Comparison of ENCODE assay signal across 23 cellular contexts in genomic region chr10:69391158-69391557, GRCh38. TPM values are rescaled to one million over a fixed set of nuclear protein-coding genes. Genes with fewer than 3 reads are reported as not detected.
DNase-seq lines count a peak whose midpoint lies in the region; ATAC-seq and FAIRE-seq lines count a peak whose summit lies in the region.
"Had no signal": no experiment of that assay in that cellular context is flagged by ENCODE, and none has a peak within 500 bp of the region (broad histone marks: within the 10 kb centered on the region; RNA-seq: fewer than 3 reads in every experiment).

No MANE protein-coding gene starts in this region.

- POLR2A ChIA-PET in activated CD4-positive, alpha-beta memory T cell treated with anti-CD3 and anti-CD28 coated beads for 36 hours (lab: Charles Lee): no interaction called here
- POLR2A ChIA-PET in activated CD4-positive, alpha-beta memory T cell treated with anti-CD3 and anti-CD28 coated beads, Interleukin-2, amount 10 ng/mL, durations not matched to agents 7 days and 5 days (lab: Charles Lee): interaction anchor here (1.0 to 2.0 kb wide), 3 partner anchors 72 to 304 kb away, joined by 3 to 10 read pairs (median 3); partner anchors contain the start of gene SRGN
- POLR2A ChIA-PET in activated CD4-positive, alpha-beta T cell treated with anti-CD3 and anti-CD28 coated beads, Interleukin-2, amount 10 ng/mL, durations not matched to agents 7 days and 5 days (lab: Charles Lee): no interaction called here

- no peak for FAIRE-seq in urothelium cell line (lab: Jason Lieb, UNC)
- FAIRE-seq: islet of Langerhans, TTC549 had no signal

- intact Hi-C loops in activated CD4-positive, alpha-beta memory T cell treated with anti-CD3 and anti-CD28 coated beads for 36 hours (cut with micrococcal nuclease): loop anchor here (5.0 kb wide), 2 partner anchors 74 to 384 kb away; no protein-coding TSS in a partner anchor
- intact Hi-C loops in right cardiac atrium (cut with DNase I): loop anchor here in 2 of 4 donors (5.0 kb wide), 2 partner anchors 74 to 154 kb away; no protein-coding TSS in a partner anchor

- H3K9me3 ChIP-seq in CD4-positive, CD25-positive, alpha-beta regulatory T cell (ENCODE audit: control insufficient read depth in 2 of 2, low read length in 2 of 2): no peaks in the 10 kb centered on the region
- H3K9me3 ChIP-seq in right cardiac atrium (ENCODE audit: control insufficient read depth, low read length): no peaks in the 10 kb centered on the region
- H3K9me3 ChIP-seq: lower lobe of right lung, neutrophil, psoas muscle had no signal

- no peak overlapping the region for H3K4me3 Mint-ChIP-seq in activated CD4-positive, alpha-beta memory T cell treated with anti-CD3 and anti-CD28 coated beads for 36 hours
- no peak overlapping the region for H3K4me3 Mint-ChIP-seq in activated CD4-positive, alpha-beta memory T cell treated with anti-CD3 and anti-CD28 coated beads, Interleukin-2, amount 10 ng/mL, durations not matched to agents 7 days and 5 days
- H3K4me3 Mint-ChIP-seq in CD4-positive, CD25-positive, alpha-beta regulatory T cell: no peak overlapping the region
- no peak overlapping the region for H3K4me3 Mint-ChIP-seq in activated T-helper 17 cell treated with anti-CD3 and anti-CD28 coated beads, Interleukin-2, amount 50 U/mL, for 72 hours
- no peak overlapping the region for H3K4me3 Mint-ChIP-seq in activated CD4-positive, alpha-beta T cell treated with anti-CD3 and anti-CD28 coated beads, Interleukin-2, amount 10 ng/mL, durations not matched to agents 7 days and 5 days
- H3K4me3 Mint-ChIP-seq: central memory CD8-positive, alpha-beta T cell had no signal

- 48% methylated on average over 6 of the region's 6 CpGs for WGBS in right cardiac atrium

- H3K4me1 ChIP-seq in CD4-positive, CD25-positive, alpha-beta regulatory T cell (ENCODE audit: control insufficient read depth, insufficient read depth, low read length, poor library complexity, severe bottlenecking): peaks cover 6% of the 10 kb centered on the region
- no peaks in the 10 kb centered on the region for H3K4me1 ChIP-seq in right cardiac atrium (ENCODE audit: control insufficient read depth, insufficient read depth, low read length)

- CTCF ChIA-PET in activated CD4-positive, alpha-beta memory T cell treated with anti-CD3 and anti-CD28 coated beads for 36 hours (lab: Charles Lee): interaction anchor here (1.1 to 7.9 kb wide), 4 partner anchors 16 to 177 kb away, joined by 3 to 118 read pairs (median 16); no protein-coding TSS in a partner anchor
- CTCF ChIA-PET in activated CD4-positive, alpha-beta memory T cell treated with anti-CD3 and anti-CD28 coated beads, Interleukin-2, amount 10 ng/mL, durations not matched to agents 7 days and 5 days (lab: Charles Lee): interaction anchor here (0.8 to 6.6 kb wide), 6 partner anchors 32 to 162 kb away, joined by 3 to 101 read pairs (median 4); no protein-coding TSS in a partner anchor
- CTCF ChIA-PET in activated CD4-positive, alpha-beta T cell treated with anti-CD3 and anti-CD28 coated beads, Interleukin-2, amount 10 ng/mL, durations not matched to agents 7 days and 5 days (lab: Charles Lee): interaction anchor here (0.5 to 3.4 kb wide), 4 partner anchors 44 to 162 kb away, joined by 3 to 25 read pairs (median 12); no protein-coding TSS in a partner anchor

- no peaks in the 10 kb centered on the region for H3K27me3 Mint-ChIP-seq in activated CD4-positive, alpha-beta memory T cell treated with anti-CD3 and anti-CD28 coated beads for 36 hours
- no peaks in the 10 kb centered on the region for H3K27me3 Mint-ChIP-seq in activated CD4-positive, alpha-beta memory T cell treated with anti-CD3 and anti-CD28 coated beads, Interleukin-2, amount 10 ng/mL, durations not matched to agents 7 days and 5 days
- no peaks in the 10 kb centered on the region for H3K27me3 Mint-ChIP-seq in CD4-positive, CD25-positive, alpha-beta regulatory T cell
- H3K27me3 Mint-ChIP-seq in activated T-helper 17 cell treated with anti-CD3 and anti-CD28 coated beads, Interleukin-2, amount 50 U/mL, for 72 hours: no peaks in the 10 kb centered on the region
- H3K27me3 Mint-ChIP-seq in activated CD4-positive, alpha-beta T cell treated with anti-CD3 and anti-CD28 coated beads, Interleukin-2, amount 10 ng/mL, durations not matched to agents 7 days and 5 days: no peaks in the 10 kb centered on the region
- H3K27me3 Mint-ChIP-seq: central memory CD8-positive, alpha-beta T cell had no signal

- peak overlapping the region; percentile 13 for H3K27ac Mint-ChIP-seq in activated CD4-positive, alpha-beta memory T cell treated with anti-CD3 and anti-CD28 coated beads for 36 hours
- H3K27ac Mint-ChIP-seq in activated CD4-positive, alpha-beta memory T cell treated with anti-CD3 and anti-CD28 coated beads, Interleukin-2, amount 10 ng/mL, durations not matched to agents 7 days and 5 days: no peak overlapping the region
- peak overlapping the region in 2 of 3 donors; percentile 60 to 63 for H3K27ac Mint-ChIP-seq in CD4-positive, CD25-positive, alpha-beta regulatory T cell
- H3K27ac Mint-ChIP-seq in activated T-helper 17 cell treated with anti-CD3 and anti-CD28 coated beads, Interleukin-2, amount 50 U/mL, for 72 hours: peak overlapping the region; percentile 28
- H3K27ac Mint-ChIP-seq in activated CD4-positive, alpha-beta T cell treated with anti-CD3 and anti-CD28 coated beads, Interleukin-2, amount 10 ng/mL, durations not matched to agents 7 days and 5 days: no peak overlapping the region

- H3K27ac ChIP-seq in CD4-positive, CD25-positive, alpha-beta regulatory T cell (ENCODE audit: insufficient read depth, low read length, poor library complexity, severe bottlenecking): no peak overlapping the region
- H3K27ac ChIP-seq in right cardiac atrium (ENCODE audit: low read length): no peak overlapping the region
- H3K27ac ChIP-seq: lower lobe of right lung, neutrophil had no signal

- no peak for ATAC-seq in CD4-positive, CD25-positive, alpha-beta regulatory T cell (ENCODE audit: low read depth in 2 of 2)
- ATAC-seq in activated T-helper 17 cell treated with anti-CD3 and anti-CD28 coated beads, Interleukin-2, amount 50 U/mL, for 72 hours (replicated peaks): no peak
- ATAC-seq in right cardiac atrium: peak; percentile 13 to 37
- ATAC-seq: lower lobe of right lung, psoas muscle had no signal

- H3K36me3 ChIP-seq in CD4-positive, CD25-positive, alpha-beta regulatory T cell (ENCODE audit: control insufficient read depth, insufficient read depth, low read length): peaks cover 65% of the 10 kb centered on the region

- no peaks in the 10 kb centered on the region for H3K9me3 Mint-ChIP-seq in activated CD4-positive, alpha-beta memory T cell treated with anti-CD3 and anti-CD28 coated beads for 36 hours
- no peaks in the 10 kb centered on the region for H3K9me3 Mint-ChIP-seq in activated CD4-positive, alpha-beta memory T cell treated with anti-CD3 and anti-CD28 coated beads, Interleukin-2, amount 10 ng/mL, durations not matched to agents 7 days and 5 days
- no peaks in the 10 kb centered on the region for H3K9me3 Mint-ChIP-seq in CD4-positive, CD25-positive, alpha-beta regulatory T cell
- no peaks in the 10 kb centered on the region for H3K9me3 Mint-ChIP-seq in activated T-helper 17 cell treated with anti-CD3 and anti-CD28 coated beads, Interleukin-2, amount 50 U/mL, for 72 hours
- no peaks in the 10 kb centered on the region for H3K9me3 Mint-ChIP-seq in activated CD4-positive, alpha-beta T cell treated with anti-CD3 and anti-CD28 coated beads, Interleukin-2, amount 10 ng/mL, durations not matched to agents 7 days and 5 days
- H3K9me3 Mint-ChIP-seq: central memory CD8-positive, alpha-beta T cell had no signal

- no peak for DNase-seq in activated CD4-positive, alpha-beta memory T cell treated with anti-CD3 and anti-CD28 coated beads for 36 hours
- DNase-seq in activated CD4-positive, alpha-beta memory T cell treated with anti-CD3 and anti-CD28 coated beads, Interleukin-2, amount 10 ng/mL, durations not matched to agents 7 days and 5 days: no peak
- DNase-seq in CD4-positive, CD25-positive, alpha-beta regulatory T cell: no peak
- DNase-seq in right cardiac atrium (peak in 1 of 3 donors; percentile 72), urothelium cell line (ENCODE audit: low spot score) (no peak), Kasumi-1 (lab: John Stamatoyannopoulos, UW) (no peak)
- DNase-seq in activated CD4-positive, alpha-beta T cell treated with anti-CD3 and anti-CD28 coated beads, Interleukin-2, amount 10 ng/mL, durations not matched to agents 7 days and 5 days: no peak
- DNase-seq: aorta, C1 segment of cervical spinal cord, DMS 273 treated with DMSO at 0.1 percent for 48 hours, foreskin fibroblast, H7, hypothalamus, lower lobe of right lung, NCI-H2171, NCI-H526, psoas muscle had no signal

- peaks cover 48% of the 10 kb centered on the region for H3K36me3 Mint-ChIP-seq in activated CD4-positive, alpha-beta memory T cell treated with anti-CD3 and anti-CD28 coated beads for 36 hours
- H3K36me3 Mint-ChIP-seq in activated CD4-positive, alpha-beta memory T cell treated with anti-CD3 and anti-CD28 coated beads, Interleukin-2, amount 10 ng/mL, durations not matched to agents 7 days and 5 days (ENCODE audit: low read depth): peaks cover 63% of the 10 kb centered on the region
- peaks cover 47% of the 10 kb centered on the region for H3K36me3 Mint-ChIP-seq in CD4-positive, CD25-positive, alpha-beta regulatory T cell
- peaks cover 99% of the 10 kb centered on the region for H3K36me3 Mint-ChIP-seq in activated T-helper 17 cell treated with anti-CD3 and anti-CD28 coated beads, Interleukin-2, amount 50 U/mL, for 72 hours (ENCODE audit: low read depth)
- peaks cover 52% of the 10 kb centered on the region for H3K36me3 Mint-ChIP-seq in activated CD4-positive, alpha-beta T cell treated with anti-CD3 and anti-CD28 coated beads, Interleukin-2, amount 10 ng/mL, durations not matched to agents 7 days and 5 days (ENCODE audit: low read depth)

- no peak overlapping the region for H3K4me3 ChIP-seq in CD4-positive, CD25-positive, alpha-beta regulatory T cell (ENCODE audit: low read depth, low read length)
- no peak overlapping the region for H3K4me3 ChIP-seq in right cardiac atrium (ENCODE audit: low read length)
- H3K4me3 ChIP-seq: lower lobe of right lung, psoas muscle had no signal

- no peaks in the 10 kb centered on the region for H3K27me3 ChIP-seq in CD4-positive, CD25-positive, alpha-beta regulatory T cell (ENCODE audit: control insufficient read depth, insufficient read depth, low read length)
- no peaks in the 10 kb centered on the region for H3K27me3 ChIP-seq in right cardiac atrium (ENCODE audit: control insufficient read depth, insufficient read depth)
- H3K27me3 ChIP-seq: neutrophil had no signal

- H3K4me1 Mint-ChIP-seq in activated CD4-positive, alpha-beta memory T cell treated with anti-CD3 and anti-CD28 coated beads for 36 hours (ENCODE audit: low read depth): peaks cover 11% of the 10 kb centered on the region
- peaks cover 32% of the 10 kb centered on the region for H3K4me1 Mint-ChIP-seq in activated CD4-positive, alpha-beta memory T cell treated with anti-CD3 and anti-CD28 coated beads, Interleukin-2, amount 10 ng/mL, durations not matched to agents 7 days and 5 days
- H3K4me1 Mint-ChIP-seq in CD4-positive, CD25-positive, alpha-beta regulatory T cell: peaks cover 0 to 21% (median 6%) of the 10 kb centered on the region in 4 donors
- H3K4me1 Mint-ChIP-seq in activated T-helper 17 cell treated with anti-CD3 and anti-CD28 coated beads, Interleukin-2, amount 50 U/mL, for 72 hours: no peaks in the 10 kb centered on the region
- H3K4me1 Mint-ChIP-seq in activated CD4-positive, alpha-beta T cell treated with anti-CD3 and anti-CD28 coated beads, Interleukin-2, amount 10 ng/mL, durations not matched to agents 7 days and 5 days: peaks cover 31% of the 10 kb centered on the region

RNA-seq across cellular contexts. Expression of gene TACR2, which starts 25.6 kb away (rescaled TPM):
- total RNA-seq in activated CD4-positive, alpha-beta memory T cell treated with anti-CD3 and anti-CD28 coated beads for 36 hours: not detected
- not detected for total RNA-seq in activated CD4-positive, alpha-beta memory T cell treated with anti-CD3 and anti-CD28 coated beads, Interleukin-2, amount 10 ng/mL, durations not matched to agents 7 days and 5 days
- total RNA-seq in CD4-positive, CD25-positive, alpha-beta regulatory T cell: not detected
- under 1 TPM in 2 of 4 donors, not detected in 2; 0.13 to 0.14 TPM for polyA plus RNA-seq in CD4-positive, CD25-positive, alpha-beta regulatory T cell
- not detected for total RNA-seq in activated T-helper 17 cell treated with anti-CD3 and anti-CD28 coated beads, Interleukin-2, amount 50 U/mL, for 72 hours
- total RNA-seq in right cardiac atrium: under 1 TPM; 0.26 to 0.53 (median 0.37) TPM
- 0.27 TPM for polyA plus RNA-seq in right cardiac atrium
- total RNA-seq in activated CD4-positive, alpha-beta T cell treated with anti-CD3 and anti-CD28 coated beads, Interleukin-2, amount 10 ng/mL, durations not matched to agents 7 days and 5 days: not detected
- total RNA-seq: H7, skeletal muscle tissue had no signal

Comparison
In these comparisons a context has a peak if more than half of its experiments do, and no peak if none do; other contexts are left out.
1. H3K27ac Mint-ChIP-seq: peak in activated CD4-positive, alpha-beta memory T cell treated with anti-CD3 and anti-CD28 coated beads for 36 hours (single experiment), CD4-positive, CD25-positive, alpha-beta regulatory T cell (2 of 3) and activated T-helper 17 cell treated with anti-CD3 and anti-CD28 coated beads, Interleukin-2, amount 50 U/mL, for 72 hours (single experiment); none in activated CD4-positive, alpha-beta memory T cell treated with anti-CD3 and anti-CD28 coated beads, Interleukin-2, amount 10 ng/mL, durations not matched to agents 7 days and 5 days (single experiment) and activated CD4-positive, alpha-beta T cell treated with anti-CD3 and anti-CD28 coated beads, Interleukin-2, amount 10 ng/mL, durations not matched to agents 7 days and 5 days (single experiment).
2. ATAC-seq: peak in right cardiac atrium (2 of 2); none in CD4-positive, CD25-positive, alpha-beta regulatory T cell (0 of 2) and activated T-helper 17 cell treated with anti-CD3 and anti-CD28 coated beads, Interleukin-2, amount 50 U/mL, for 72 hours (single experiment).